ENCODE assay signal across 21 cellular contexts in genomic region chr2:17558053-17558452, GRCh38. TPM values are rescaled to one million over a fixed set of nuclear protein-coding genes. Genes with fewer than 3 reads are reported as not detected.
DNase-seq lines count a peak whose midpoint lies in the region; ATAC-seq, FAIRE-seq and TF ChIP-seq lines count a peak whose summit lies in the region.
"Had no signal": no experiment of that assay in that cellular context is flagged by ENCODE, and none has a peak within 500 bp of the region (broad histone marks: within the 10 kb centered on the region; RNA-seq: fewer than 3 reads in every experiment).

No MANE protein-coding gene starts in this region.

- no peak overlapping the region for H3K9ac ChIP-seq in iPS-20b (ENCODE audit: low read depth, low read length)

- TF ChIP-seq CTCF in choroid plexus epithelial cell (conservative IDR thresholded peaks at IDR 0.05; ENCODE audit: low read depth, low read length), result no peak

- H3K36me3 ChIP-seq in iPS-20b (ENCODE audit: insufficient read depth, low read depth, low read length) (no peaks in the 10 kb centered on the region), small intestine (ENCODE audit: control insufficient read depth in 2 of 2, insufficient read depth in 2 of 2, low read length in 2 of 2) (no peaks in the 10 kb centered on the region)

- no peak overlapping the region for H3K4me3 ChIP-seq in choroid plexus epithelial cell (ENCODE audit: low read depth, low read length)
- H3K4me3 ChIP-seq in iPS-20b (ENCODE audit: low read length), result peak overlapping the region; percentile 0; the same call in 1 of the 2 replicates
- no peak overlapping the region for H3K4me3 ChIP-seq in small intestine (ENCODE audit: low read depth in 1 of 2, low read length in 2 of 2)
- H3K4me3 ChIP-seq: PC-9 had no signal

- peak; percentile 62 for DNase-seq in LoVo (ENCODE audit: low spot score)
- peak; percentile 10 for DNase-seq in choroid plexus epithelial cell (ENCODE audit: low read depth)
- DNase-seq in small intestine, result peak; percentile 52
- no peak for DNase-seq in DMS53 (lab: John Stamatoyannopoulos, UW)
- no peak for DNase-seq in immature natural killer cell
- DNase-seq: CD8-positive, alpha-beta T cell; GF-D8; KG1; MM.1S; NCI-H1105; NCI-H1694 treated with DMSO at 0.1 percent for 48 hours; NCI-H446 treated with DMSO at 0.1 percent for 48 hours; NCI-H748 treated with DMSO at 0.1 percent for 48 hours; PC-9 had no signal

- no peaks in the 10 kb centered on the region for H3K9me3 Mint-ChIP-seq in immature natural killer cell
- H3K9me3 Mint-ChIP-seq: CD8-positive, alpha-beta T cell had no signal

- ATAC-seq in HG02981 (IDR thresholded peaks at IDR 0.05; ENCODE audit: unreplicated experiment), result no peak
- ATAC-seq: CD8-positive, alpha-beta T cell had no signal

- H3K4me1 Mint-ChIP-seq in immature natural killer cell, result no peaks in the 10 kb centered on the region

- no peak overlapping the region for H3K4me3 Mint-ChIP-seq in immature natural killer cell
- H3K4me3 Mint-ChIP-seq: CD8-positive, alpha-beta T cell had no signal

- no peaks in the 10 kb centered on the region for H3K36me3 Mint-ChIP-seq in immature natural killer cell
- H3K36me3 Mint-ChIP-seq: CD8-positive, alpha-beta T cell had no signal

- H3K27me3 Mint-ChIP-seq in immature natural killer cell (ENCODE audit: low read depth in 3 of 3), result peaks cover 0 to 2% (median 1%) of the 10 kb centered on the region in 3 donors

- peaks cover 60% of the 10 kb centered on the region for H3K4me1 ChIP-seq in iPS-20b (ENCODE audit: insufficient read depth, low read length)
- H3K4me1 ChIP-seq in small intestine (ENCODE audit: control insufficient read depth in 2 of 2, insufficient read depth in 1 of 2, low read depth in 1 of 2, low read length in 1 of 2), result no peaks in the 10 kb centered on the region

- H3K27ac Mint-ChIP-seq in immature natural killer cell, result no peak overlapping the region
- H3K27ac Mint-ChIP-seq: CD8-positive, alpha-beta T cell had no signal

- no peak for FAIRE-seq in small intestine (lab: Jason Lieb, UNC)
- FAIRE-seq: D721Med, GM19239, HTR-8/SVneo had no signal

- H3K27ac ChIP-seq in iPS-20b (ENCODE audit: low read length) (no peak overlapping the region), small intestine (ENCODE audit: low read depth in 1 of 2, low read length in 1 of 2) (no peak overlapping the region)
- H3K27ac ChIP-seq: PC-9 had no signal

- no peaks in the 10 kb centered on the region for H3K9me3 ChIP-seq in iPS-20b (ENCODE audit: insufficient read depth, low read depth, low read length)
- H3K9me3 ChIP-seq in small intestine (ENCODE audit: control insufficient read depth, low read depth), result no peaks in the 10 kb centered on the region

- H3K27me3 ChIP-seq in iPS-20b (ENCODE audit: insufficient read depth, low read length), result no peaks in the 10 kb centered on the region
- no peaks in the 10 kb centered on the region for H3K27me3 ChIP-seq in small intestine (ENCODE audit: control insufficient read depth in 2 of 2, insufficient read depth in 2 of 2, low read length in 2 of 2)

RNA-seq across cellular contexts. Expression of gene VSNL1, which starts 17.6 kb away (rescaled TPM):
- polyA plus RNA-seq in small intestine (under 1 TPM in 2 of 3 donors, not detected in 1; 0.07 to 0.54 TPM), immature natural killer cell (not detected)
- polyA plus RNA-seq: BJ had no signal

RNA-seq across cellular contexts. Expression of gene RAD51AP2, which starts 39.8 kb away (rescaled TPM):
- polyA plus RNA-seq in small intestine, result not detected
- polyA plus RNA-seq in immature natural killer cell, result not detected
- polyA plus RNA-seq: AG04450, BJ had no signal

Comparison
In these comparisons a context has a peak if more than half of its experiments do, and no peak if none do; other contexts are left out.
1. DNase-seq: peak in LoVo (single experiment), choroid plexus epithelial cell (single experiment) and small intestine (single experiment); none in DMS53 (single experiment) and immature natural killer cell (0 of 3).